In the genomic region with DNA sequence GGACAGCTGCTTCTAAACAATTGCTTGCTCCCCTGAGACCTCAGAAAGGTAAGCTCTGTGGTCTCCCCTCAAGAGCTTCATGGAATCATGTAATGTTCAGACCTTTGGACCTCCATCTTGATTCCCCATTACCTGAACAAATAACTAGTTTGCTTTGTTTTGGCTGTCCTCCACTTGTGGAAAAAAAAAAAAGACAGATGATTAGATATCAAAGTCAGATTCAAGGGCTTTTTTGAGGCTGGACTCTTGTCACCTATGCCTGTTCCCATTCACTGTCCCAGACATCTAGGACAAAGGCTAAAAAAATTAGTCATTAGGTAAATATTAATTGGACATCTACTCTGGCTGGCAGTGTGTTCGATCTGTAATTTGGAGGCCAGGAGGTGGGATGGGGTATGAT, we compare ENCODE assay signal across 26 cellular contexts. TPM values are rescaled to one million over a fixed set of nuclear protein-coding genes. Genes with fewer than 3 reads are reported as not detected.
DNase-seq lines count a peak whose midpoint lies in the region; ATAC-seq, FAIRE-seq and TF ChIP-seq lines count a peak whose summit lies in the region.
"Had no signal": no experiment of that assay in that cellular context is flagged by ENCODE, and none has a peak within 500 bp of the region (broad histone marks: within the 10 kb centered on the region; RNA-seq: fewer than 3 reads in every experiment).

No MANE protein-coding gene starts in this region.

- 25% methylated on average over 1 of the region's 1 CpG for WGBS in A549 (ENCODE audit: missing lambda C conversion rate)
- 71% methylated on average over 1 of the region's 1 CpG for WGBS in right lobe of liver (ENCODE audit: insufficient coverage, low coverage, low lambda C conversion rate, missing lambda C conversion rate)

- TF ChIP-seq CTCF in A549 (IDR thresholded peaks at IDR 0.05): no peak
- no peak for TF ChIP-seq CTCF in right lobe of liver (IDR thresholded peaks at IDR 0.05)
- TF ChIP-seq CTCF in upper lobe of right lung (IDR thresholded peaks at IDR 0.05): no peak
- no peak for TF ChIP-seq CTCF in CD4-positive, alpha-beta T cell (IDR thresholded peaks at IDR 0.05)

- no peaks in the 10 kb centered on the region for H3K27me3 Mint-ChIP-seq in CD4-positive, alpha-beta T cell
- H3K27me3 Mint-ChIP-seq: CD4-positive, CD25-positive, alpha-beta regulatory T cell had no signal

- ATAC-seq in A549 (no peak), left lobe of liver (peak; percentile 69), right lobe of liver (peak; percentile 38 to 77 (median 66)), upper lobe of right lung (no peak)
- ATAC-seq in CD4-positive, alpha-beta T cell (ENCODE audit: poor library complexity): no peak
- ATAC-seq: GM12878 had no signal

- no peak for TF ChIP-seq POLR2A in A549 (IDR thresholded peaks at IDR 0.05; ENCODE audit: low read length)
- no peak for TF ChIP-seq POLR2A in right lobe of liver (IDR thresholded peaks at IDR 0.05)

- no peaks in the 10 kb centered on the region for H3K9me3 Mint-ChIP-seq in CD4-positive, alpha-beta T cell
- H3K9me3 Mint-ChIP-seq: CD4-positive, CD25-positive, alpha-beta regulatory T cell; CD8-positive, alpha-beta memory T cell; HFFc6 had no signal

- H3K27ac ChIP-seq in A549 (no peak overlapping the region), right lobe of liver (no peak overlapping the region), upper lobe of right lung (no peak overlapping the region)
- H3K27ac ChIP-seq in CD4-positive, alpha-beta T cell (ENCODE audit: low read depth, low read length): no peak overlapping the region
- H3K27ac ChIP-seq: 22Rv1, C4-2B had no signal

- H3K9me3 ChIP-seq in A549 (no peaks in the 10 kb centered on the region), right lobe of liver (no peaks in the 10 kb centered on the region), upper lobe of right lung (no peaks in the 10 kb centered on the region)
- no peaks in the 10 kb centered on the region for H3K9me3 ChIP-seq in CD4-positive, alpha-beta T cell (ENCODE audit: control insufficient read depth, low read length)
- H3K9me3 ChIP-seq: BE2C, HAP-1 had no signal

- H3K4me1 ChIP-seq in A549 (no peaks in the 10 kb centered on the region), right lobe of liver (peaks cover 0 to 6% (median 3%) of the 10 kb centered on the region in 4 donors), upper lobe of right lung (no peaks in the 10 kb centered on the region)
- H3K4me1 ChIP-seq: BE2C, HAP-1 had no signal

- peaks cover 30% of the 10 kb centered on the region for H3K4me1 Mint-ChIP-seq in CD4-positive, alpha-beta T cell (ENCODE audit: low read depth)

- TF ChIP-seq EP300 in A549 (IDR thresholded peaks at IDR 0.05): no peak

- intact Hi-C loops in right lobe of liver (cut with DNase I): no loop called here
- intact Hi-C loops in upper lobe of right lung (cut with DNase I): no loop called here
- intact Hi-C loops in CD4-positive, alpha-beta T cell (cut with DNase I, micrococcal nuclease): no loop called here

- DNase-seq in A549 (ENCODE audit: low read depth in 1 of 2, low spot score in 1 of 2) (no peak), NCI-H69 (lab: John Stamatoyannopoulos, UW) (peak; percentile 3), left lobe of liver (ENCODE audit: low spot score) (no peak), right lobe of liver (no peak), upper lobe of right lung (no peak), iPS-NIHi7 (ENCODE audit: extremely low spot score) (no peak)
- no peak for DNase-seq in CD4-positive, alpha-beta T cell
- DNase-seq: ACHN; AML-193; BE2C; CD4-positive, CD25-positive, alpha-beta regulatory T cell; CD8-positive, alpha-beta memory T cell; DMS 273 treated with DMSO at 0.1 percent for 48 hours; DMS79; EL; GDM1; GOT3; HFFc6 had no signal

- CTCF ChIA-PET in A549 (lab: Yijun Ruan, JAX): no interaction called here
- CTCF ChIA-PET in CD4-positive, alpha-beta T cell (lab: Charles Lee): interaction anchor here (0.7 to 1.4 kb wide), 2 partner anchors 12 to 22 kb away, joined by 3 read pairs; no protein-coding TSS in a partner anchor

- no peaks in the 10 kb centered on the region for H3K27me3 ChIP-seq in right lobe of liver
- no peaks in the 10 kb centered on the region for H3K27me3 ChIP-seq in upper lobe of right lung
- no peaks in the 10 kb centered on the region for H3K27me3 ChIP-seq in CD4-positive, alpha-beta T cell (ENCODE audit: control insufficient read depth, insufficient read depth, low read length)
- H3K27me3 ChIP-seq: BE2C had no signal

- H3K4me3 ChIP-seq in A549 (no peak overlapping the region), right lobe of liver (no peak overlapping the region), upper lobe of right lung (no peak overlapping the region)
- H3K4me3 ChIP-seq: GM12878, HAP-1 had no signal

- no peak overlapping the region for H3K4me3 Mint-ChIP-seq in CD4-positive, alpha-beta T cell
- H3K4me3 Mint-ChIP-seq: CD4-positive, CD25-positive, alpha-beta regulatory T cell; CD8-positive, alpha-beta memory T cell; HFFc6 had no signal

- H3K36me3 ChIP-seq in right lobe of liver (no peaks in the 10 kb centered on the region), upper lobe of right lung (no peaks in the 10 kb centered on the region)
- H3K36me3 ChIP-seq: BE2C, HAP-1 had no signal

- no peak overlapping the region for H3K27ac Mint-ChIP-seq in CD4-positive, alpha-beta T cell
- H3K27ac Mint-ChIP-seq: CD4-positive, CD25-positive, alpha-beta regulatory T cell; HFFc6 had no signal

- POLR2A ChIA-PET in A549 (lab: Yijun Ruan, JAX): no interaction called here
- POLR2A ChIA-PET in CD4-positive, alpha-beta T cell (lab: Charles Lee): interaction anchor here (0.9 to 1.0 kb wide), 2 partner anchors 11 to 47 kb away, joined by 3 to 4 read pairs; no protein-coding TSS in a partner anchor

- no peak overlapping the region for H3K4me2 ChIP-seq in A549

- H3K36me3 Mint-ChIP-seq in CD4-positive, alpha-beta T cell (ENCODE audit: low read depth): no peaks in the 10 kb centered on the region
- H3K36me3 Mint-ChIP-seq: CD4-positive, CD25-positive, alpha-beta regulatory T cell; CD8-positive, alpha-beta memory T cell had no signal

- FAIRE-seq in A549 (lab: Jason Lieb, UNC): peak; percentile 36
- FAIRE-seq: A204.1, D721Med, GM12878, GM19239, H54 had no signal

- no peak for TF ChIP-seq RAD21 in A549 (conservative IDR thresholded peaks at IDR 0.05 in 1 of 2, IDR thresholded peaks at IDR 0.05 in 1 of 2)

TF ChIP-seq in A549, 52 proteins besides CTCF, POLR2A, EP300 and RAD21 (continues in another document):
- TF ChIP-seq, protein P1, sequence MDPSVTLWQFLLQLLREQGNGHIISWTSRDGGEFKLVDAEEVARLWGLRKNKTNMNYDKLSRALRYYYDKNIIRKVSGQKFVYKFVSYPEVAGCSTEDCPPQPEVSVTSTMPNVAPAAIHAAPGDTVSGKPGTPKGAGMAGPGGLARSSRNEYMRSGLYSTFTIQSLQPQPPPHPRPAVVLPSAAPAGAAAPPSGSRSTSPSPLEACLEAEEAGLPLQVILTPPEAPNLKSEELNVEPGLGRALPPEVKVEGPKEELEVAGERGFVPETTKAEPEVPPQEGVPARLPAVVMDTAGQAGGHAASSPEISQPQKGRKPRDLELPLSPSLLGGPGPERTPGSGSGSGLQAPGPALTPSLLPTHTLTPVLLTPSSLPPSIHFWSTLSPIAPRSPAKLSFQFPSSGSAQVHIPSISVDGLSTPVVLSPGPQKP (IDR thresholded peaks at IDR 0.05; ENCODE audit: low read depth, low read length): no peak
- TF ChIP-seq, protein P2, sequence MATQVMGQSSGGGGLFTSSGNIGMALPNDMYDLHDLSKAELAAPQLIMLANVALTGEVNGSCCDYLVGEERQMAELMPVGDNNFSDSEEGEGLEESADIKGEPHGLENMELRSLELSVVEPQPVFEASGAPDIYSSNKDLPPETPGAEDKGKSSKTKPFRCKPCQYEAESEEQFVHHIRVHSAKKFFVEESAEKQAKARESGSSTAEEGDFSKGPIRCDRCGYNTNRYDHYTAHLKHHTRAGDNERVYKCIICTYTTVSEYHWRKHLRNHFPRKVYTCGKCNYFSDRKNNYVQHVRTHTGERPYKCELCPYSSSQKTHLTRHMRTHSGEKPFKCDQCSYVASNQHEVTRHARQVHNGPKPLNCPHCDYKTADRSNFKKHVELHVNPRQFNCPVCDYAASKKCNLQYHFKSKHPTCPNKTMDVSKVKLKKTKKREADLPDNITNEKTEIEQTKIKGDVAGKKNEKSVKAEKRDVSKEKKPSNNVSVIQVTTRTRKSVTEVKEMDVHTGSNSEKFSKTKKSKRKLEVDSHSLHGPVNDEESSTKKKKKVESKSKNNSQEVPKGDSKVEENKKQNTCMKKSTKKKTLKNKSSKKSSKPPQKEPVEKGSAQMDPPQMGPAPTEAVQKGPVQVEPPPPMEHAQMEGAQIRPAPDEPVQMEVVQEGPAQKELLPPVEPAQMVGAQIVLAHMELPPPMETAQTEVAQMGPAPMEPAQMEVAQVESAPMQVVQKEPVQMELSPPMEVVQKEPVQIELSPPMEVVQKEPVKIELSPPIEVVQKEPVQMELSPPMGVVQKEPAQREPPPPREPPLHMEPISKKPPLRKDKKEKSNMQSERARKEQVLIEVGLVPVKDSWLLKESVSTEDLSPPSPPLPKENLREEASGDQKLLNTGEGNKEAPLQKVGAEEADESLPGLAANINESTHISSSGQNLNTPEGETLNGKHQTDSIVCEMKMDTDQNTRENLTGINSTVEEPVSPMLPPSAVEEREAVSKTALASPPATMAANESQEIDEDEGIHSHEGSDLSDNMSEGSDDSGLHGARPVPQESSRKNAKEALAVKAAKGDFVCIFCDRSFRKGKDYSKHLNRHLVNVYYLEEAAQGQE (IDR thresholded peaks at IDR 0.05): no peak
- TF ChIP-seq ZSCAN20 (CRISPR knock-in tag; IDR thresholded peaks at IDR 0.05): no peak
- no peak for TF ChIP-seq PHF8 (IDR thresholded peaks at IDR 0.05; ENCODE audit: borderline replicate concordance, low read depth)
- TF ChIP-seq ZFP36 (IDR thresholded peaks at IDR 0.05; ENCODE audit: borderline replicate concordance, partially characterized antibody): no peak

RNA-seq across cellular contexts. Expression of a gene that starts 13.3 kb away (rescaled TPM):
- 0.03 and 0.16 TPM in 2 replicates for polyA plus RNA-seq in A549 (2011; rRNA removed)
- polyA plus RNA-seq in A549 (2012; cell fraction: cytosol; rRNA removed): 0.03 and 0.04 TPM in 2 replicates
- polyA plus RNA-seq in A549 (2012; cell fraction: nucleus; rRNA removed): 0.01 and 0.04 TPM in 2 replicates
- 0.03 TPM in 1 of 3 replicates, not detected in the others for polyA plus RNA-seq in A549 (2017; fragmentation: RNase III; extraction: RNeasy Plus Mini Kit Qiagen cat#74134 plus additional on column Dnase treatment)
- polyA minus RNA-seq in A549 (2011; rRNA and poly(A)+ RNA removed): not detected in 2 replicates
- total RNA-seq in left lobe of liver: 0.05 TPM
- under 1 TPM in 3 of 6 experiments, not detected in 3; 0.25 to 0.37 (median 0.33) TPM for total RNA-seq in right lobe of liver
- total RNA-seq in upper lobe of right lung: 1.5 TPM
- total RNA-seq in CD4-positive, alpha-beta T cell: not detected
- total RNA-seq: CD4-positive, CD25-positive, alpha-beta regulatory T cell had no signal

RNA-seq across cellular contexts. Expression of a gene that starts 47.3 kb away (rescaled TPM):
- 12.3 and 15.6 TPM in 2 replicates for polyA plus RNA-seq in A549 (2011; rRNA removed)
- polyA plus RNA-seq in A549 (2012; cell fraction: cytosol; rRNA removed): 1.5 and 1.7 TPM in 2 replicates
- 0.86 and 1.7 TPM in 2 replicates for polyA plus RNA-seq in A549 (2012; cell fraction: nucleus; rRNA removed)
- polyA plus RNA-seq in A549 (2017; fragmentation: RNase III; extraction: RNeasy Plus Mini Kit Qiagen cat#74134 plus additional on column Dnase treatment): 12.8 to 14.6 TPM (median 14.3 TPM) in 3 replicates
- 10.2 and 10.4 TPM in 2 replicates for polyA minus RNA-seq in A549 (2011; rRNA and poly(A)+ RNA removed)
- total RNA-seq in left lobe of liver: 7.8 TPM
- total RNA-seq in right lobe of liver: 10 to 100 TPM in 5 of 6 experiments, 1 to 10 TPM in 1; 9.9 to 21.0 (median 15.7) TPM
- total RNA-seq in upper lobe of right lung: 15.3 TPM
- total RNA-seq in CD4-positive, alpha-beta T cell: 10 to 100 TPM; 31.6 to 32.7 TPM

Comparison
In these comparisons a context has a peak if more than half of its experiments do, and no peak if none do; other contexts are left out.
1. ATAC-seq: peak in left lobe of liver (single experiment) and right lobe of liver (4 of 4); none in A549 (0 of 2), upper lobe of right lung (single experiment) and CD4-positive, alpha-beta T cell (single experiment).